In the genomic region with DNA sequence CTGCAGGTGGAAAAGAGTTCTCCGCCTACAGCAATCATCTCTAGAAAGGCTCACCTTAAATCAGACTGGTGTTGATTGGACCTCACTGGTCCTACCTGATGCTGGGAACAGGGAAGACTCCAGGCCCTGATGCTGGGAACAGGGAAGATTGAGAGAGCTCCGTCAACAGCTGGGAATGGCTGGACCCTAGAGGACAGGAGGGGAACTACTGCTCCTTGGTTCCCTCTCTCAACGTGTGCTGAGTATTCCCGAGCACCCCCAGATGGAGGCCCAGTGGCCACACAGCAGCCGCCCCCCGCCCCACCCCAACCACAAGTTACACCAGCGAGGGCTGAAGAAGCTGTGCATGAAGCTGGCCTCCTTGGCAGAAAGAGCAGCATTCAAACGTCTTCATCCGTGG, we compare ENCODE assay signal across 1 cellular context.
TF ChIP-seq lines count a peak whose summit lies in the region.

No MANE protein-coding gene starts in this region.

TF ChIP-seq in liver, 16 proteins besides CTCF, POLR2A, EP300 and RAD21 (continued from another document):
- TF ChIP-seq, protein P1, sequence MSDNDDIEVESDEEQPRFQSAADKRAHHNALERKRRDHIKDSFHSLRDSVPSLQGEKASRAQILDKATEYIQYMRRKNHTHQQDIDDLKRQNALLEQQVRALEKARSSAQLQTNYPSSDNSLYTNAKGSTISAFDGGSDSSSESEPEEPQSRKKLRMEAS (IDR thresholded peaks at IDR 0.05) = no peak
- TF ChIP-seq HNF4A (conservative IDR thresholded peaks at IDR 0.05) (no peak), YY1 (IDR thresholded peaks at IDR 0.05) (no peak), FOXA1 (IDR thresholded peaks at IDR 0.05) (no peak), TAF1 (conservative IDR thresholded peaks at IDR 0.05) (no peak)
- TF ChIP-seq, protein P2, sequence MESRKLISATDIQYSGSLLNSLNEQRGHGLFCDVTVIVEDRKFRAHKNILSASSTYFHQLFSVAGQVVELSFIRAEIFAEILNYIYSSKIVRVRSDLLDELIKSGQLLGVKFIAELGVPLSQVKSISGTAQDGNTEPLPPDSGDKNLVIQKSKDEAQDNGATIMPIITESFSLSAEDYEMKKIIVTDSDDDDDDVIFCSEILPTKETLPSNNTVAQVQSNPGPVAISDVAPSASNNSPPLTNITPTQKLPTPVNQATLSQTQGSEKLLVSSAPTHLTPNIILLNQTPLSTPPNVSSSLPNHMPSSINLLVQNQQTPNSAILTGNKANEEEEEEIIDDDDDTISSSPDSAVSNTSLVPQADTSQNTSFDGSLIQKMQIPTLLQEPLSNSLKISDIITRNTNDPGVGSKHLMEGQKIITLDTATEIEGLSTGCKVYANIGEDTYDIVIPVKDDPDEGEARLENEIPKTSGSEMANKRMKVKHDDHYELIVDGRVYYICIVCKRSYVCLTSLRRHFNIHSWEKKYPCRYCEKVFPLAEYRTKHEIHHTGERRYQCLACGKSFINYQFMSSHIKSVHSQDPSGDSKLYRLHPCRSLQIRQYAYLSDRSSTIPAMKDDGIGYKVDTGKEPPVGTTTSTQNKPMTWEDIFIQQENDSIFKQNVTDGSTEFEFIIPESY (IDR thresholded peaks at IDR 0.05) = no peak
TF ChIP-seq in liver: peak in this region for 0.
